ENCODE assay signal across 8 cellular contexts in the genomic region with DNA sequence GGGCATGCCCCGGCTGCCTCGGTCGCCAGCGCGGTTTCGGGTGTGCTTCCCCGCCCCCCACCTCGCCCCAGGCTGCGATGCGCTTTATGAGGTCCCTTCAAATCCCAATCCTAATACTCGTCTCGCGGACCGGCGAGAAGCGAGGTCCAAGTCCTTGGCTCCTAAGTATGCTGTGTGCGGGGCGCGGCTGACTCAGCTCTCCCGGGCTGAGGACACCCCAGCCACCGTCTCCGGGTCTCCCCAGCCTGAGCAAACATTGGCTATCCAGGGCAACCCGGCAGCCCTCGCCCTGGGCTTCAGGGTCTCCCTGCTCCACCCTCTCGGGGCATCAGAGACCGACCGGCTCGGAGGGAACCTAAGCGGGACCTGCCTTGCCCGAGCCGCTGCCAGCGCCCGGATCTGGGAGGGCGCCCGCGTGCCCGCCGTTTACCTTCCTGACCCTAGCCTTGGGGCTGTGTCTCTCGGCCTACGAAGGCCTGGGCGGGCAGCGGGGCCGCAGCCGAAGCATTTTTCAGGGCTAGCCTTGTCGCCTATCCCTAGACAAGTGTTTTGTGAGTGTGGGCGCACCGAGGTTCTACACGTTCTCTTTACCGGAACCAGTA. TPM values are rescaled to one million over a fixed set of nuclear protein-coding genes. Genes with fewer than 3 reads are reported as not detected.
DNase-seq lines count a peak whose midpoint lies in the region; ATAC-seq and TF ChIP-seq lines count a peak whose summit lies in the region.

No MANE protein-coding gene starts in this region.

- peak overlapping the region; percentile 92 for H3K27ac ChIP-seq in CD4-positive, alpha-beta T cell (ENCODE audit: low read depth, low read length)
- H3K27ac ChIP-seq in esophagus (ENCODE audit: low read depth in 2 of 2, low read length in 1 of 2), result peak overlapping the region; percentile 64 to 88
- H3K27ac ChIP-seq in thoracic aorta, result peak overlapping the region; percentile 87 to 92

- TF ChIP-seq CTCF in CD4-positive, alpha-beta T cell (IDR thresholded peaks at IDR 0.05), result no peak
- TF ChIP-seq CTCF in NB4 (IDR thresholded peaks at IDR 0.05; ENCODE audit: low read depth, low read length) (no peak), thoracic aorta (IDR thresholded peaks at IDR 0.05) (no peak)

- H3K4me3 ChIP-seq in NB4 (ENCODE audit: low read depth, low read length) (peak overlapping the region; percentile 86), esophagus (ENCODE audit: low read depth in 1 of 2, low read length in 2 of 2) (peak overlapping the region; percentile 61 to 77), thoracic aorta (peak overlapping the region; percentile 95)

- no peak for TF ChIP-seq POLR2A in NB4 (IDR thresholded peaks at IDR 0.05; ENCODE audit: extremely low read depth, insufficient read length)

- peaks cover 0 to 13% of the 10 kb centered on the region in 2 donors for H3K4me1 ChIP-seq in esophagus (ENCODE audit: control insufficient read depth in 2 of 2, insufficient read depth in 2 of 2, low read length in 1 of 2)
- peaks cover 26 to 54% of the 10 kb centered on the region in 2 donors for H3K4me1 ChIP-seq in thoracic aorta (ENCODE audit: control insufficient read depth in 1 of 2, low read depth in 2 of 2)

- 0 to 1% methylated on average over 48 to 49 of the region's 49 CpGs for WGBS in esophagus, 2 donors

- peaks cover 0 to 9% of the 10 kb centered on the region in 2 donors for H3K36me3 ChIP-seq in esophagus (ENCODE audit: control insufficient read depth in 2 of 2, insufficient read depth in 2 of 2, low read length in 1 of 2)
- H3K36me3 ChIP-seq in thoracic aorta, result no peaks in the 10 kb centered on the region

- CTCF ChIA-PET in CD4-positive, alpha-beta T cell (lab: Charles Lee), result interaction anchor here (1.1 to 2.5 kb wide), 3 partner anchors 50 to 90 kb away, joined by 3 to 10 read pairs (median 7); no protein-coding TSS in a partner anchor
- CTCF ChIA-PET in activated CD8-positive, alpha-beta memory T cell treated with anti-CD3 and anti-CD28 coated beads, Interleukin-2, amount 10 ng/mL, durations not matched to agents 7 days and 5 days (lab: Charles Lee), result interaction anchor here (1.0 to 3.2 kb wide), 8 partner anchors 29 to 428 kb away, joined by 3 to 11 read pairs (median 4); no protein-coding TSS in a partner anchor

- H3K4me1 Mint-ChIP-seq in CD4-positive, alpha-beta T cell (ENCODE audit: low read depth), result peaks cover 49% of the 10 kb centered on the region
- peaks cover 51% of the 10 kb centered on the region for H3K4me1 Mint-ChIP-seq in activated CD8-positive, alpha-beta memory T cell treated with anti-CD3 and anti-CD28 coated beads, Interleukin-2, amount 10 ng/mL, durations not matched to agents 7 days and 5 days

- H3K27me3 ChIP-seq in CD4-positive, alpha-beta T cell (ENCODE audit: control insufficient read depth, insufficient read depth, low read length), result no peaks in the 10 kb centered on the region
- H3K27me3 ChIP-seq in esophagus (ENCODE audit: control insufficient read depth in 1 of 2, insufficient read depth in 2 of 2, low read length in 2 of 2), result no peaks in the 10 kb centered on the region
- no peaks in the 10 kb centered on the region for H3K27me3 ChIP-seq in thoracic aorta (replicated peaks; ENCODE audit: insufficient read depth)

- peak in 9 of 10 experiments; percentile 31 to 60 (median 39) for DNase-seq in CD4-positive, alpha-beta T cell
- DNase-seq in NB4 (ENCODE audit: low read depth) (peak; percentile 68), mucosa of gallbladder (ENCODE audit: low spot score) (peak; percentile 49), thoracic aorta (ENCODE audit: low spot score) (no peak)
- peak; percentile 68 for DNase-seq in activated CD8-positive, alpha-beta memory T cell treated with anti-CD3 and anti-CD28 coated beads, Interleukin-2, amount 10 ng/mL, durations not matched to agents 7 days and 5 days

- H3K27ac Mint-ChIP-seq in CD4-positive, alpha-beta T cell, result peak overlapping the region; percentile 95
- H3K27ac Mint-ChIP-seq in activated CD8-positive, alpha-beta memory T cell treated with anti-CD3 and anti-CD28 coated beads, Interleukin-2, amount 10 ng/mL, durations not matched to agents 7 days and 5 days, result peak overlapping the region; percentile 94

- intact Hi-C loops in CD4-positive, alpha-beta T cell (cut with DNase I, micrococcal nuclease), result loop anchor here (1.0 to 10.0 kb wide), 8 partner anchors 8 to 103 kb away; no protein-coding TSS in a partner anchor

- H3K9me3 Mint-ChIP-seq in CD4-positive, alpha-beta T cell, result peaks cover 2% of the 10 kb centered on the region
- no peaks in the 10 kb centered on the region for H3K9me3 Mint-ChIP-seq in activated CD8-positive, alpha-beta memory T cell treated with anti-CD3 and anti-CD28 coated beads, Interleukin-2, amount 10 ng/mL, durations not matched to agents 7 days and 5 days (ENCODE audit: low read depth)

- no peaks in the 10 kb centered on the region for H3K9me3 ChIP-seq in CD4-positive, alpha-beta T cell (ENCODE audit: control insufficient read depth, low read length)
- H3K9me3 ChIP-seq in esophagus (ENCODE audit: control insufficient read depth in 2 of 2, insufficient read depth in 1 of 2, low read depth in 1 of 2, low read length in 1 of 2) (no peaks in the 10 kb centered on the region), thoracic aorta (no peaks in the 10 kb centered on the region)

- POLR2A ChIA-PET in CD4-positive, alpha-beta T cell (lab: Charles Lee), result interaction anchor here (0.6 to 2.7 kb wide), 6 partner anchors 18 to 202 kb away, joined by 3 to 15 read pairs (median 4); partner anchors contain the start of gene COQ8A

- peak overlapping the region; percentile 98 for H3K4me3 Mint-ChIP-seq in CD4-positive, alpha-beta T cell
- peak overlapping the region; percentile 88 for H3K4me3 Mint-ChIP-seq in activated CD8-positive, alpha-beta memory T cell treated with anti-CD3 and anti-CD28 coated beads, Interleukin-2, amount 10 ng/mL, durations not matched to agents 7 days and 5 days

- peak; percentile 6 for ATAC-seq in CD4-positive, alpha-beta T cell (ENCODE audit: poor library complexity)
- ATAC-seq in GM21381 (IDR thresholded peaks at IDR 0.05; ENCODE audit: unreplicated experiment) (peak; percentile 25), thoracic aorta (ENCODE audit: insufficient number of reproducible peaks, low FRiP score, low read depth) (no peak), HG02763 (IDR thresholded peaks at IDR 0.05; ENCODE audit: unreplicated experiment) (no peak)
- peak; percentile 37 for ATAC-seq in activated CD8-positive, alpha-beta memory T cell treated with anti-CD3 and anti-CD28 coated beads, Interleukin-2, amount 10 ng/mL, durations not matched to agents 7 days and 5 days

- H3K27me3 Mint-ChIP-seq in CD4-positive, alpha-beta T cell, result peaks cover 7% of the 10 kb centered on the region
- H3K27me3 Mint-ChIP-seq in activated CD8-positive, alpha-beta memory T cell treated with anti-CD3 and anti-CD28 coated beads, Interleukin-2, amount 10 ng/mL, durations not matched to agents 7 days and 5 days, result no peaks in the 10 kb centered on the region

- peaks cover 63% of the 10 kb centered on the region for H3K36me3 Mint-ChIP-seq in CD4-positive, alpha-beta T cell (ENCODE audit: low read depth)
- H3K36me3 Mint-ChIP-seq in activated CD8-positive, alpha-beta memory T cell treated with anti-CD3 and anti-CD28 coated beads, Interleukin-2, amount 10 ng/mL, durations not matched to agents 7 days and 5 days, result peaks cover 23% of the 10 kb centered on the region

RNA-seq across cellular contexts. Expression of gene ITPKB, which starts 1.2 kb away (rescaled TPM):
- total RNA-seq in CD4-positive, alpha-beta T cell, result 100 to 1,000 TPM; 565 to 583 TPM
- 10 to 100 TPM; 40.9 to 43.4 TPM for total RNA-seq in activated CD8-positive, alpha-beta memory T cell treated with anti-CD3 and anti-CD28 coated beads, Interleukin-2, amount 10 ng/mL, durations not matched to agents 7 days and 5 days
- 1 to 10 TPM; 6.5 to 8.1 TPM for polyA plus RNA-seq in esophagus
- 30.6 TPM for total RNA-seq in mucosa of gallbladder
- 10 to 100 TPM; 26.9 to 28.4 TPM for total RNA-seq in thoracic aorta

Comparison
In these comparisons a context has a peak if more than half of its experiments do, and no peak if none do; other contexts are left out.
1. ATAC-seq: peak in CD4-positive, alpha-beta T cell (single experiment), GM21381 (single experiment) and activated CD8-positive, alpha-beta memory T cell treated with anti-CD3 and anti-CD28 coated beads, Interleukin-2, amount 10 ng/mL, durations not matched to agents 7 days and 5 days (single experiment); none in thoracic aorta (single experiment) and HG02763 (single experiment).
2. RNA of gene ITPKB, which starts 1.2 kb away (total RNA-seq): 565 to 583 TPM in CD4-positive, alpha-beta T cell; 40.9 to 43.4 TPM in activated CD8-positive, alpha-beta memory T cell treated with anti-CD3 and anti-CD28 coated beads, Interleukin-2, amount 10 ng/mL, durations not matched to agents 7 days and 5 days, 30.6 TPM in mucosa of gallbladder (single experiment) and 26.9 to 28.4 TPM in thoracic aorta; every median in the first group is over 10 times any median in the second.
3. Peak in every context shown above with its lines, with median percentiles within 50 percentile points of each other: H3K27ac ChIP-seq and H3K4me3 ChIP-seq.